8 cellular contexts compared by ENCODE assay signal in genomic region chr11:65425971-65426838, GRCh38. TPM values are rescaled to one million over a fixed set of nuclear protein-coding genes. Genes with fewer than 3 reads are reported as not detected.
DNase-seq lines count a peak whose midpoint lies in the region; ATAC-seq and TF ChIP-seq lines count a peak whose summit lies in the region.

No MANE protein-coding gene starts in this region.

- H3K27me3 Mint-ChIP-seq in CD8-positive, alpha-beta T cell (ENCODE audit: low read depth) = no peaks in the 10 kb centered on the region

- H3K4me3 ChIP-seq in CD8-positive, alpha-beta T cell (ENCODE audit: low read depth, low read length) = peak overlapping the region; percentile 76
- H3K4me3 ChIP-seq in HEK293 (ENCODE audit: low read depth, low read length) (peak overlapping the region; percentile 68), duodenal mucosa (ENCODE audit: low read depth in 1 of 2, low read length in 2 of 2) (peak overlapping the region; percentile 89 to 97), mucosa of stomach (ENCODE audit: low read length) (peak overlapping the region; percentile 95)

- CTCF ChIA-PET in CD8-positive, alpha-beta T cell (lab: Charles Lee) = interaction anchor here (1.2 to 15.0 kb wide), 4 partner anchors 10 to 82 kb away, joined by 3 to 229 read pairs (median 114); partner anchors contain the start of gene MALAT1
- CTCF ChIA-PET in HEK293 (lab: Yijun Ruan, JAX) = interaction anchor here (0.6 to 0.9 kb wide), 3 partner anchors 11 to 622 kb away, joined by 3 read pairs; partner anchors contain the start of gene MALAT1

- peak overlapping the region; percentile 94 for H3K4me3 Mint-ChIP-seq in CD8-positive, alpha-beta T cell

- H3K27ac Mint-ChIP-seq in CD8-positive, alpha-beta T cell = peak overlapping the region; percentile 98

- H3K4me1 ChIP-seq in CD8-positive, alpha-beta T cell (ENCODE audit: insufficient read depth, low read length) = peaks cover 54% of the 10 kb centered on the region
- no peaks in the 10 kb centered on the region for H3K4me1 ChIP-seq in HEK293 (ENCODE audit: control insufficient read depth, insufficient read depth, low read length)
- H3K4me1 ChIP-seq in duodenal mucosa (ENCODE audit: control insufficient read depth in 1 of 2, insufficient read depth in 2 of 2, low read length in 2 of 2) = peaks cover 46 to 52% of the 10 kb centered on the region in 2 donors
- peaks cover 31% of the 10 kb centered on the region for H3K4me1 ChIP-seq in mucosa of stomach (ENCODE audit: control insufficient read depth, insufficient read depth, low read length)

- no peak for TF ChIP-seq CTCF in CD8-positive, alpha-beta T cell (IDR thresholded peaks at IDR 0.05)
- no peak for TF ChIP-seq CTCF in HEK293 (tag by site-specific recombination; IDR thresholded peaks at IDR 0.05)

- POLR2A ChIA-PET in CD8-positive, alpha-beta T cell (lab: Charles Lee) = interaction anchor here (0.8 to 19.2 kb wide), 13 partner anchors 8 to 189 kb away, joined by 3 to 1786 read pairs (median 8); partner anchors contain the start of genes MALAT1, PCNX3 and SLC25A45
- POLR2A ChIA-PET in HEK293 (lab: Yijun Ruan, JAX) = interaction anchor here (0.5 to 16.9 kb wide), 3 partner anchors 45 to 73 kb away, joined by 3 to 1129 read pairs (median 110); partner anchors contain the start of genes MALAT1 and SLC25A45

- peak; percentile 39 for ATAC-seq in CD8-positive, alpha-beta T cell
- no peak for ATAC-seq in SK-N-SH treated with all-trans-retinoic acid at 6 μM for 48 hours
- ATAC-seq in GM21737 (IDR thresholded peaks at IDR 0.05; ENCODE audit: unreplicated experiment) = no peak
- no peak for ATAC-seq in GM21825 (IDR thresholded peaks at IDR 0.05; ENCODE audit: unreplicated experiment)

- intact Hi-C loops in CD8-positive, alpha-beta T cell (cut with DNase I, micrococcal nuclease) = loop anchor here (1.0 to 10.0 kb wide), 5 partner anchors 10 to 651 kb away; partner anchors contain the start of genes FAM89B (in 1 of the 2), SF1 (in 1 of the 2) and ZNRD2 (in 1 of the 2)

- no peaks in the 10 kb centered on the region for H3K9me3 ChIP-seq in CD8-positive, alpha-beta T cell (ENCODE audit: low read length)
- H3K9me3 ChIP-seq in HEK293 (ENCODE audit: control insufficient read depth, insufficient read depth, low read depth, low read length) = no peaks in the 10 kb centered on the region
- no peaks in the 10 kb centered on the region for H3K9me3 ChIP-seq in duodenal mucosa (ENCODE audit: control insufficient read depth in 1 of 2, low read length in 2 of 2)
- H3K9me3 ChIP-seq in mucosa of stomach (ENCODE audit: control insufficient read depth, low read length) = no peaks in the 10 kb centered on the region

- H3K4me1 Mint-ChIP-seq in CD8-positive, alpha-beta T cell (ENCODE audit: low read depth) = peaks cover 65% of the 10 kb centered on the region

- peak overlapping the region; percentile 99 for H3K27ac ChIP-seq in CD8-positive, alpha-beta T cell (ENCODE audit: low read depth, low read length)
- H3K27ac ChIP-seq in HEK293 (ENCODE audit: extremely low read depth, low read depth, low read length) = peak overlapping the region; percentile 12
- peak overlapping the region; percentile 100 for H3K27ac ChIP-seq in duodenal mucosa (ENCODE audit: low read depth, low read length)

- peaks cover 53% of the 10 kb centered on the region for H3K36me3 Mint-ChIP-seq in CD8-positive, alpha-beta T cell

- no peaks in the 10 kb centered on the region for H3K9me3 Mint-ChIP-seq in CD8-positive, alpha-beta T cell

- no peaks in the 10 kb centered on the region for H3K27me3 ChIP-seq in CD8-positive, alpha-beta T cell (ENCODE audit: insufficient read depth, low read length)
- H3K27me3 ChIP-seq in duodenal mucosa (ENCODE audit: control insufficient read depth in 1 of 2, insufficient read depth in 2 of 2, low read length in 2 of 2) (no peaks in the 10 kb centered on the region), mucosa of stomach (ENCODE audit: control insufficient read depth, insufficient read depth, low read length) (no peaks in the 10 kb centered on the region)

- DNase-seq in CD8-positive, alpha-beta T cell = no peak
- no peak for DNase-seq in iPS-NIHi11 (ENCODE audit: low spot score)

- H3K9ac ChIP-seq in duodenal mucosa (ENCODE audit: low read depth in 1 of 2, low read length in 2 of 2) = peak overlapping the region; percentile 100
- H3K9ac ChIP-seq in mucosa of stomach (ENCODE audit: low read length) = peak overlapping the region; percentile 100

- H3K36me3 ChIP-seq in CD8-positive, alpha-beta T cell (ENCODE audit: insufficient read depth, low read length) = no peaks in the 10 kb centered on the region
- H3K36me3 ChIP-seq in HEK293 (ENCODE audit: control insufficient read depth in 2 of 2, insufficient read depth in 1 of 2, low read length in 2 of 2) = peaks cover 0 to 58% of the 10 kb centered on the region in 2 experiments; a peak in 1 of 3 replicates
- peaks cover 16 to 43% of the 10 kb centered on the region in 2 donors for H3K36me3 ChIP-seq in duodenal mucosa (ENCODE audit: control insufficient read depth in 1 of 2, insufficient read depth in 2 of 2, low read length in 2 of 2)
- H3K36me3 ChIP-seq in mucosa of stomach (ENCODE audit: control insufficient read depth, insufficient read depth, low read length) = peaks cover 26% of the 10 kb centered on the region

TF ChIP-seq in HEK293, 187 proteins besides CTCF, POLR2A, EP300 and RAD21 (continues in another document):
- TF ChIP-seq HIC1 (tag by site-specific recombination; IDR thresholded peaks at IDR 0.05) = peak; percentile 47; the same call in 1 of the 2 replicates
- TF ChIP-seq ZNF600 (tag by site-specific recombination; IDR thresholded peaks at IDR 0.05) = peak; percentile 55
- TF ChIP-seq HOXD13 (CRISPR knock-in tag; IDR thresholded peaks at IDR 0.05; ENCODE audit: borderline replicate concordance) = no peak
- no peak for TF ChIP-seq OVOL3 (tag by site-specific recombination; IDR thresholded peaks at IDR 0.05)
- TF ChIP-seq MZF1 (tag by site-specific recombination; IDR thresholded peaks at IDR 0.05; ENCODE audit: borderline replicate concordance) = peak; percentile 91
- TF ChIP-seq ZNF324 (tag by site-specific recombination; IDR thresholded peaks at IDR 0.05) = peak; percentile 47; the same call in 1 of the 2 replicates
- peak; percentile 83 for TF ChIP-seq PRDM1 (tag by site-specific recombination; IDR thresholded peaks at IDR 0.05)
- peak; percentile 82 for TF ChIP-seq SP7 (tag by site-specific recombination; IDR thresholded peaks at IDR 0.05)
- TF ChIP-seq ZNF394 (tag by site-specific recombination; IDR thresholded peaks at IDR 0.05; ENCODE audit: borderline replicate concordance) = peak; percentile 27; the same call in 1 of the 2 replicates
- 0 out of 2 replicates have a peak, but pooled peaks have one; percentile 14 for TF ChIP-seq ZFHX2 (tag by site-specific recombination; conservative IDR thresholded peaks at IDR 0.05)

TF ChIP-seq in SK-N-SH treated with all-trans-retinoic acid at 6 μM for 48 hours, 23 proteins besides CTCF, POLR2A, EP300 and RAD21 (continues in another document):
- no peak for TF ChIP-seq POU6F1 (CRISPR knock-in tag; IDR thresholded peaks at IDR 0.05; ENCODE audit: borderline replicate concordance, low read depth)
- no peak for TF ChIP-seq ZFP3 (CRISPR knock-in tag; IDR thresholded peaks at IDR 0.05)
- peak; percentile 89 for TF ChIP-seq CSRNP3 (CRISPR knock-in tag; IDR thresholded peaks at IDR 0.05)
- 0 out of 2 replicates have a peak, but pooled peaks have one; percentile 30 for TF ChIP-seq ZNF8 (CRISPR knock-in tag; IDR thresholded peaks at IDR 0.05)

RNA-seq across cellular contexts. Expression of gene NEAT1, which starts 3.6 kb away (rescaled TPM):
- total RNA-seq in CD8-positive, alpha-beta T cell = 100 to 1,000 TPM; 198 to 201 TPM

RNA-seq across cellular contexts. Expression of gene FRMD8, which starts 39.8 kb away (rescaled TPM):
- 10 to 100 TPM; 18.4 to 20.8 TPM for total RNA-seq in CD8-positive, alpha-beta T cell

RNA-seq across cellular contexts. Expression of gene SLC25A45, which starts 43.8 kb away (rescaled TPM):
- total RNA-seq in CD8-positive, alpha-beta T cell = 10 to 100 TPM; 27.8 to 29.6 TPM

Comparison
In these comparisons a context has a peak if more than half of its experiments do, and no peak if none do; other contexts are left out.
1. H3K27ac ChIP-seq: peak in every context shown above with its lines; median percentile 100 in duodenal mucosa; 99 in CD8-positive, alpha-beta T cell; 12 in HEK293.